Comparison of ENCODE assay signal across 8 cellular contexts in genomic region chr4:38179690-38180299, GRCh38.
DNase-seq lines count a peak whose midpoint lies in the region; ATAC-seq and TF ChIP-seq lines count a peak whose summit lies in the region.

No MANE protein-coding gene starts in this region.

- BruUV-seq in MCF 10A (replicated peaks; lab: Mats Ljungman, UMichigan) = no TSS peak

- peak; percentile 86 for TF ChIP-seq CTCF in AG09319 (IDR thresholded peaks at IDR 0.05; ENCODE audit: low read depth, low read length)
- TF ChIP-seq CTCF in WI38 (IDR thresholded peaks at IDR 0.05; ENCODE audit: low read depth, low read length) = peak; percentile 81
- peak; percentile 89 for TF ChIP-seq CTCF in MCF 10A (IDR thresholded peaks at IDR 0.05; ENCODE audit: unreplicated experiment)

- DNase-seq in AG09319 (ENCODE audit: extremely low read depth, low read depth) (no peak), NCI-H187 (lab: John Stamatoyannopoulos, UW) (peak; percentile 55 to 67), MCF 10A (ENCODE audit: unreplicated experiment) (peak; percentile 82), immature natural killer cell (peak; percentile 64 to 73 (median 68))
- DNase-seq in stimulated activated CD4-positive, alpha-beta T cell treated with anti-CD3 and anti-CD28 coated beads, Interleukin-12 subunit alpha, Interleukin-12 subunit beta, amount 100 ng/mL, for 4 hours = peak; percentile 69

- ATAC-seq in GM19455 (IDR thresholded peaks at IDR 0.05; ENCODE audit: unreplicated experiment) (peak; percentile 48), HG02763 (IDR thresholded peaks at IDR 0.05; ENCODE audit: unreplicated experiment) (no peak)

- no peaks in the 10 kb centered on the region for H3K36me3 Mint-ChIP-seq in MCF 10A (ENCODE audit: insufficient read depth, unreplicated experiment)
- H3K36me3 Mint-ChIP-seq in immature natural killer cell = no peaks in the 10 kb centered on the region

- CTCF ChIA-PET in MCF 10A (lab: Yijun Ruan, JAX) = interaction anchor here (0.6 to 7.1 kb wide), 56 partner anchors 9 to 1817 kb away, joined by 3 to 145 read pairs (median 4); partner anchors contain the start of genes TLR1 and TLR10

- H3K27ac Mint-ChIP-seq in MCF 10A (ENCODE audit: low read depth, unreplicated experiment) (peak overlapping the region; percentile 25), immature natural killer cell (peak overlapping the region in 2 of 6 donors; percentile 30 to 64)

- no peaks in the 10 kb centered on the region for H3K27me3 Mint-ChIP-seq in MCF 10A (ENCODE audit: insufficient read depth, unreplicated experiment)
- H3K27me3 Mint-ChIP-seq in immature natural killer cell (ENCODE audit: low read depth in 3 of 3) = peaks cover 2 to 9% (median 6%) of the 10 kb centered on the region in 3 donors

- H3K4me3 Mint-ChIP-seq in MCF 10A (ENCODE audit: unreplicated experiment) (no peak overlapping the region), immature natural killer cell (no peak overlapping the region)

- intact Hi-C loops in MCF 10A (cut with micrococcal nuclease) = loop anchor here (1.0 to 2.0 kb wide), 5 partner anchors 117 to 604 kb away; no protein-coding TSS in a partner anchor

- peaks cover 33% of the 10 kb centered on the region for H3K4me1 Mint-ChIP-seq in MCF 10A (ENCODE audit: insufficient read depth, unreplicated experiment)
- H3K4me1 Mint-ChIP-seq in immature natural killer cell = peaks cover 31 to 55% of the 10 kb centered on the region in 2 donors

- H3K9me3 Mint-ChIP-seq in MCF 10A (ENCODE audit: unreplicated experiment) (no peaks in the 10 kb centered on the region), immature natural killer cell (no peaks in the 10 kb centered on the region)

- POLR2A ChIA-PET in MCF 10A (lab: Yijun Ruan, JAX) = interaction anchor here (0.6 to 3.7 kb wide), 15 partner anchors 9 to 649 kb away, joined by 3 to 22 read pairs (median 3); partner anchors contain the start of gene TLR1

- H3K4me3 ChIP-seq in WI38 (ENCODE audit: low read depth, low read length) = no peak overlapping the region
